Comparison of ENCODE assay signal across 9 cellular contexts in the genomic region with DNA sequence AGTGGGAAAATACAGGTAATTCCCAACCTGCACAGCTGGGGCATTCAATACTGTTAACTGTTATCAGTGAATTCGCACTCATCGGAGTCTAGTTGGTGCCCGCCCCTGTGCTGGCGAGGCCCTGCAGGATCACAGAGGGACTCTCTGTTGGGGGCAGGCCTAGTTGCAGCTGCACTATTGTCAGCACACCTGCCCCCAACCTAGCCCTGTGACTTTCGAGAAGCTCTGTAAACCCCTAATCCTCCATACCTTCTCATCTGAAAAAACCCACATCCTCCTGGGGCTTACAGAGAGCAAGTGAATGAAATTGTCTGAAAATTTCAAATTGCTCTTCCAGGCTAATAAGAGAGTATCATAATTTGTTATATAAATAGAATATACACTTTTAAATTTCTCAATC.
DNase-seq lines count a peak whose midpoint lies in the region; ATAC-seq, FAIRE-seq and TF ChIP-seq lines count a peak whose summit lies in the region.
"Had no signal": no experiment of that assay in that cellular context is flagged by ENCODE, and none has a peak within 500 bp of the region (broad histone marks: within the 10 kb centered on the region; RNA-seq: fewer than 3 reads in every experiment).

No MANE protein-coding gene starts in this region.

- peak; percentile 99 for ATAC-seq in CD8-positive, alpha-beta T cell
- ATAC-seq in GM19328 (IDR thresholded peaks at IDR 0.05; ENCODE audit: unreplicated experiment) (peak; percentile 63), HG03097 (IDR thresholded peaks at IDR 0.05; ENCODE audit: low FRiP score, unreplicated experiment) (peak; percentile 66)
- ATAC-seq in activated T-cell treated with anti-CD3 and anti-CD28 coated beads, Interleukin-2, amount 50 U/mL, for 72 hours (replicated peaks in 1 of 2) = peak; percentile 78 to 79

- FAIRE-seq in frontal cortex (lab: Jason Lieb, UNC) = no peak

- DNase-seq in CD8-positive, alpha-beta T cell = peak; percentile 1 to 78 (median 35)
- DNase-seq in activated T-cell treated with anti-CD3 and anti-CD28 coated beads, Interleukin-2, amount 50 U/mL, for 72 hours = peak; percentile 36 to 45
- DNase-seq in medulla oblongata (ENCODE audit: extremely low spot score) = no peak
- DNase-seq in frontal cortex (ENCODE audit: low spot score in 2 of 2) = no peak
- no peak for DNase-seq in HK-2 (ENCODE audit: unreplicated experiment)
- no peak for DNase-seq in Ammon's horn (ENCODE audit: low spot score)

- no peaks in the 10 kb centered on the region for H3K9me3 Mint-ChIP-seq in CD8-positive, alpha-beta T cell
- no peaks in the 10 kb centered on the region for H3K9me3 Mint-ChIP-seq in activated T-cell treated with anti-CD3 and anti-CD28 coated beads, Interleukin-2, amount 50 U/mL, for 72 hours

- POLR2A ChIA-PET in CD8-positive, alpha-beta T cell (lab: Charles Lee) = no interaction called here

- no peak overlapping the region for H3K4me3 ChIP-seq in CD8-positive, alpha-beta T cell (ENCODE audit: low read depth, low read length)

- TF ChIP-seq CTCF in CD8-positive, alpha-beta T cell (IDR thresholded peaks at IDR 0.05) = no peak

- intact Hi-C loops in CD8-positive, alpha-beta T cell (cut with DNase I, micrococcal nuclease) = loop anchor here in 1 of 2 experiments (2.0 to 10.0 kb wide), 3 partner anchors 13 to 1331 kb away; a partner anchor contains a TSS

- H3K27me3 ChIP-seq in CD8-positive, alpha-beta T cell (ENCODE audit: insufficient read depth, low read length) = no peaks in the 10 kb centered on the region

- peaks cover 36% of the 10 kb centered on the region for H3K4me1 ChIP-seq in CD8-positive, alpha-beta T cell (ENCODE audit: insufficient read depth, low read length)

- no peak overlapping the region for H3K27ac ChIP-seq in CD8-positive, alpha-beta T cell (ENCODE audit: low read depth, low read length)
- H3K27ac ChIP-seq: parathyroid adenoma had no signal

- H3K4me1 Mint-ChIP-seq in CD8-positive, alpha-beta T cell (ENCODE audit: low read depth) = peaks cover 57% of the 10 kb centered on the region
- H3K4me1 Mint-ChIP-seq in activated T-cell treated with anti-CD3 and anti-CD28 coated beads, Interleukin-2, amount 50 U/mL, for 72 hours (ENCODE audit: low read depth) = peaks cover 59% of the 10 kb centered on the region

- H3K27ac Mint-ChIP-seq in CD8-positive, alpha-beta T cell = peak overlapping the region; percentile 90
- H3K27ac Mint-ChIP-seq in activated T-cell treated with anti-CD3 and anti-CD28 coated beads, Interleukin-2, amount 50 U/mL, for 72 hours = no peak overlapping the region

- H3K36me3 Mint-ChIP-seq in CD8-positive, alpha-beta T cell = no peaks in the 10 kb centered on the region
- H3K36me3 Mint-ChIP-seq in activated T-cell treated with anti-CD3 and anti-CD28 coated beads, Interleukin-2, amount 50 U/mL, for 72 hours (ENCODE audit: insufficient read depth in 2 of 2) = peaks cover 0 to under 1% of the 10 kb centered on the region in 2 donors

- no peaks in the 10 kb centered on the region for H3K27me3 Mint-ChIP-seq in CD8-positive, alpha-beta T cell (ENCODE audit: low read depth)
- no peaks in the 10 kb centered on the region for H3K27me3 Mint-ChIP-seq in activated T-cell treated with anti-CD3 and anti-CD28 coated beads, Interleukin-2, amount 50 U/mL, for 72 hours (ENCODE audit: low read depth)

- H3K4me3 Mint-ChIP-seq in CD8-positive, alpha-beta T cell = peak overlapping the region; percentile 65
- peak overlapping the region; percentile 22 to 76 for H3K4me3 Mint-ChIP-seq in activated T-cell treated with anti-CD3 and anti-CD28 coated beads, Interleukin-2, amount 50 U/mL, for 72 hours

- H3K9me3 ChIP-seq in CD8-positive, alpha-beta T cell (ENCODE audit: low read length) = no peaks in the 10 kb centered on the region

- no peaks in the 10 kb centered on the region for H3K36me3 ChIP-seq in CD8-positive, alpha-beta T cell (ENCODE audit: insufficient read depth, low read length)

- CTCF ChIA-PET in CD8-positive, alpha-beta T cell (lab: Charles Lee) = interaction anchor here (0.6 kb wide), 1 partner anchor 193 kb away, joined by 3 read pairs; no protein-coding TSS in a partner anchor

Comparison
In these comparisons a context has a peak if more than half of its experiments do, and no peak if none do; other contexts are left out.
1. DNase-seq: peak in CD8-positive, alpha-beta T cell (7 of 7) and activated T-cell treated with anti-CD3 and anti-CD28 coated beads, Interleukin-2, amount 50 U/mL, for 72 hours (2 of 2); none in medulla oblongata (single experiment), frontal cortex (0 of 2), HK-2 (single experiment) and Ammon's horn (single experiment).
2. Peak in every context shown above with its lines, with median percentiles within 50 percentile points of each other: ATAC-seq.